In the genomic region with DNA sequence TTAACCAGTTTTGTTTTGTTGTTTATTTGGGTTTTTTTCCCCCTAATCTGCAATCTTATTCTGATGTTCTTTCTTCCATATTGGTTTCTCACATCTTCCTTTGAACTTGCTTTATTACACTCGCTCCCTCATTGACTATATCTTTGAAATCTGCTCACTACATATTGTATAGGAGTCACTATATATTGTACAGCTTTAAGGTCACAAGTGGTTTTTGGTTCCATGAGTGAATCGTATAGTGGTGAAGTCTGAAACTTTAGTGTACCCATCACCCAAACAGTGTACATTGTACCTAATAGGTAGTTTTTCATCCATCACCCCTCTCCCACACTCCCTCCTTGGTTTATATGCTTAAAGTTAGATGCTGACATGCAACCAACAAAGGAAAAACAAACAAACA, we compare ENCODE assay signal across 23 cellular contexts. TPM values are rescaled to one million over a fixed set of nuclear protein-coding genes. Genes with fewer than 3 reads are reported as not detected.
DNase-seq lines count a peak whose midpoint lies in the region; ATAC-seq and TF ChIP-seq lines count a peak whose summit lies in the region.
"Had no signal": no experiment of that assay in that cellular context is flagged by ENCODE, and none has a peak within 500 bp of the region (broad histone marks: within the 10 kb centered on the region; RNA-seq: fewer than 3 reads in every experiment).

No MANE protein-coding gene starts in this region.

- H3K4me1 ChIP-seq in prostate gland (replicated peaks), result peaks cover 7% of the 10 kb centered on the region
- H3K4me1 ChIP-seq: BE2C had no signal

- H3K4me3 ChIP-seq in lower leg skin (ENCODE audit: low read depth, poor library complexity, severe bottlenecking) (no peak overlapping the region), prostate gland (no peak overlapping the region)
- H3K4me3 ChIP-seq: A549; BLaER1 treated with 17β-estradiol and CSF1 and Interleukin-3, amounts not matched to agents 10 nM and 100 nM; GM23248 had no signal

- no peaks in the 10 kb centered on the region for H3K27me3 ChIP-seq in prostate gland (replicated peaks; ENCODE audit: insufficient read depth)
- H3K27me3 ChIP-seq: BE2C; BLaER1 treated with 17β-estradiol and CSF1 and Interleukin-3, amounts not matched to agents 10 nM and 100 nM had no signal

- no peak overlapping the region for H3K27ac Mint-ChIP-seq in activated naive CD8-positive, alpha-beta T cell treated with anti-CD3 and anti-CD28 coated beads, Interleukin-2, amount 50 U/mL, for 24 hours
- no peak overlapping the region for H3K27ac Mint-ChIP-seq in activated naive CD8-positive, alpha-beta T cell treated with anti-CD3 and anti-CD28 coated beads for 36 hours
- H3K27ac Mint-ChIP-seq in activated T-helper 17 cell treated with anti-CD3 and anti-CD28 coated beads, Interleukin-2, amount 50 U/mL, for 72 hours, result no peak overlapping the region
- H3K27ac Mint-ChIP-seq: CD14-positive monocyte; CD4-positive, alpha-beta T cell; CD8-positive, alpha-beta memory T cell had no signal

- no peaks in the 10 kb centered on the region for H3K36me3 ChIP-seq in prostate gland
- H3K36me3 ChIP-seq: BE2C; BLaER1 treated with 17β-estradiol and CSF1 and Interleukin-3, amounts not matched to agents 10 nM and 100 nM had no signal

- WGBS in lower leg skin, 2 donors, result 88 to 94% methylated on average over 2 of the region's 2 CpGs
- 90% methylated on average over 2 of the region's 2 CpGs for WGBS in prostate gland

- H3K36me3 Mint-ChIP-seq in activated naive CD8-positive, alpha-beta T cell treated with anti-CD3 and anti-CD28 coated beads, Interleukin-2, amount 50 U/mL, for 24 hours (ENCODE audit: low read depth), result no peaks in the 10 kb centered on the region
- no peaks in the 10 kb centered on the region for H3K36me3 Mint-ChIP-seq in activated naive CD8-positive, alpha-beta T cell treated with anti-CD3 and anti-CD28 coated beads for 36 hours
- no peaks in the 10 kb centered on the region for H3K36me3 Mint-ChIP-seq in activated T-helper 17 cell treated with anti-CD3 and anti-CD28 coated beads, Interleukin-2, amount 50 U/mL, for 72 hours (ENCODE audit: low read depth)

- H3K9me3 Mint-ChIP-seq in activated naive CD8-positive, alpha-beta T cell treated with anti-CD3 and anti-CD28 coated beads, Interleukin-2, amount 50 U/mL, for 24 hours, result peaks cover 4% of the 10 kb centered on the region
- peaks cover 5% of the 10 kb centered on the region for H3K9me3 Mint-ChIP-seq in activated naive CD8-positive, alpha-beta T cell treated with anti-CD3 and anti-CD28 coated beads for 36 hours
- H3K9me3 Mint-ChIP-seq in activated T-helper 17 cell treated with anti-CD3 and anti-CD28 coated beads, Interleukin-2, amount 50 U/mL, for 72 hours, result no peaks in the 10 kb centered on the region
- H3K9me3 Mint-ChIP-seq: CD4-positive, alpha-beta T cell had no signal

- no peak for DNase-seq in activated naive CD8-positive, alpha-beta T cell treated with anti-CD3 and anti-CD28 coated beads, Interleukin-2, amount 50 U/mL, for 24 hours
- DNase-seq in activated naive CD8-positive, alpha-beta T cell treated with anti-CD3 and anti-CD28 coated beads for 36 hours, result no peak
- no peak for DNase-seq in stimulated activated naive CD8-positive, alpha-beta T cell treated with anti-CD3 and anti-CD28 coated beads, Interleukin-15, Interleukin-2, amounts not matched to agents 100 U/mL and 50 U/mL, for 24 hours
- DNase-seq in GM03348 (ENCODE audit: low spot score), result no peak
- DNase-seq in lower leg skin (ENCODE audit: low spot score in 2 of 2), result no peak
- no peak for DNase-seq in prostate gland (ENCODE audit: low spot score)
- DNase-seq: 8988T; ACHN; AML-193; BE2C; CD4-positive, alpha-beta T cell; CD8-positive, alpha-beta memory T cell; DMS 273 treated with DMSO at 0.1 percent for 48 hours; DMS79; EL; GDM1; GM23248; H7; HCEC 1CT had no signal

- TF ChIP-seq CTCF in lower leg skin (IDR thresholded peaks at IDR 0.05), result no peak
- no peak for TF ChIP-seq CTCF in prostate gland (IDR thresholded peaks at IDR 0.05)

- H3K4me3 Mint-ChIP-seq in activated naive CD8-positive, alpha-beta T cell treated with anti-CD3 and anti-CD28 coated beads, Interleukin-2, amount 50 U/mL, for 24 hours, result no peak overlapping the region
- no peak overlapping the region for H3K4me3 Mint-ChIP-seq in activated naive CD8-positive, alpha-beta T cell treated with anti-CD3 and anti-CD28 coated beads for 36 hours
- H3K4me3 Mint-ChIP-seq in activated T-helper 17 cell treated with anti-CD3 and anti-CD28 coated beads, Interleukin-2, amount 50 U/mL, for 72 hours, result no peak overlapping the region
- H3K4me3 Mint-ChIP-seq: CD14-positive monocyte; CD4-positive, alpha-beta T cell; CD8-positive, alpha-beta memory T cell had no signal

- H3K27me3 Mint-ChIP-seq in activated naive CD8-positive, alpha-beta T cell treated with anti-CD3 and anti-CD28 coated beads, Interleukin-2, amount 50 U/mL, for 24 hours, result peaks cover 2% of the 10 kb centered on the region
- H3K27me3 Mint-ChIP-seq in activated naive CD8-positive, alpha-beta T cell treated with anti-CD3 and anti-CD28 coated beads for 36 hours, result no peaks in the 10 kb centered on the region
- peaks cover 6% of the 10 kb centered on the region for H3K27me3 Mint-ChIP-seq in activated T-helper 17 cell treated with anti-CD3 and anti-CD28 coated beads, Interleukin-2, amount 50 U/mL, for 72 hours
- H3K27me3 Mint-ChIP-seq: CD4-positive, alpha-beta T cell had no signal

- ATAC-seq in activated naive CD8-positive, alpha-beta T cell treated with anti-CD3 and anti-CD28 coated beads, Interleukin-2, amount 50 U/mL, for 24 hours, result peak; percentile 96
- ATAC-seq in activated T-helper 17 cell treated with anti-CD3 and anti-CD28 coated beads, Interleukin-2, amount 50 U/mL, for 72 hours (replicated peaks), result peak; percentile 60
- peak; percentile 86 for ATAC-seq in stimulated activated naive CD8-positive, alpha-beta T cell treated with anti-CD3 and anti-CD28 coated beads, Interleukin-15, Interleukin-2, amounts not matched to agents 100 U/mL and 50 U/mL, for 24 hours

- intact Hi-C loops in lower leg skin (cut with DNase I; ENCODE audit: low total_unique reads) (no loop called here), prostate gland (cut with DNase I) (no loop called here)

- H3K9me3 ChIP-seq in prostate gland, result no peaks in the 10 kb centered on the region
- H3K9me3 ChIP-seq: A549, BE2C had no signal

- TF ChIP-seq POLR2A in lower leg skin (IDR thresholded peaks at IDR 0.05), result no peak
- TF ChIP-seq POLR2A in prostate gland (IDR thresholded peaks at IDR 0.05), result no peak

- H3K4me1 Mint-ChIP-seq in activated naive CD8-positive, alpha-beta T cell treated with anti-CD3 and anti-CD28 coated beads, Interleukin-2, amount 50 U/mL, for 24 hours, result peaks cover 6% of the 10 kb centered on the region
- peaks cover 4% of the 10 kb centered on the region for H3K4me1 Mint-ChIP-seq in activated naive CD8-positive, alpha-beta T cell treated with anti-CD3 and anti-CD28 coated beads for 36 hours
- no peaks in the 10 kb centered on the region for H3K4me1 Mint-ChIP-seq in activated T-helper 17 cell treated with anti-CD3 and anti-CD28 coated beads, Interleukin-2, amount 50 U/mL, for 72 hours
- H3K4me1 Mint-ChIP-seq: CD8-positive, alpha-beta memory T cell had no signal

- H3K27ac ChIP-seq in prostate gland, result no peak overlapping the region
- H3K27ac ChIP-seq: A549; BLaER1 treated with 17β-estradiol and CSF1 and Interleukin-3, amounts not matched to agents 10 nM and 100 nM; GM23248 had no signal

RNA-seq across cellular contexts. Expression of gene BZW1, which starts 11.3 kb away (rescaled TPM):
- 100 to 1,000 TPM; 549 to 557 TPM for total RNA-seq in activated naive CD8-positive, alpha-beta T cell treated with anti-CD3 and anti-CD28 coated beads for 36 hours
- total RNA-seq in activated T-helper 17 cell treated with anti-CD3 and anti-CD28 coated beads, Interleukin-2, amount 50 U/mL, for 72 hours, result 100 to 1,000 TPM; 365 to 482 TPM
- 100 to 1,000 TPM in 3 of 4 donors, 10 to 100 TPM in 1; 57.6 to 156 (median 148) TPM for total RNA-seq in lower leg skin
- 100 to 1,000 TPM; 219 to 232 TPM for total RNA-seq in prostate gland
